ENCODE assay signal across 2 cellular contexts in genomic region chr15:60414016-60414682, GRCh38.
TF ChIP-seq lines count a peak whose summit lies in the region.

No MANE protein-coding gene starts in this region.

TF ChIP-seq in H1, 55 proteins besides CTCF, POLR2A, EP300 and RAD21:
- TF ChIP-seq SP1 (IDR thresholded peaks at IDR 0.05; ENCODE audit: low read depth, low read length), result no peak

TF ChIP-seq in GM12891, 5 proteins besides CTCF, POLR2A, EP300 and RAD21:
- TF ChIP-seq PAX5 (IDR thresholded peaks at IDR 0.05; ENCODE audit: insufficient read depth, low read length, severe bottlenecking), result no peak
- TF ChIP-seq POLR2AphosphoS5 (IDR thresholded peaks at IDR 0.05; ENCODE audit: low read depth, low read length), result no peak
- no peak for TF ChIP-seq SPI1 (IDR thresholded peaks at IDR 0.05; ENCODE audit: low read depth, low read length)
- no peak for TF ChIP-seq TAF1 (IDR thresholded peaks at IDR 0.05; ENCODE audit: low read depth, low read length)
- TF ChIP-seq POU2F2 (IDR thresholded peaks at IDR 0.05; ENCODE audit: low read depth, low read length), result no peak
